In the genomic region with DNA sequence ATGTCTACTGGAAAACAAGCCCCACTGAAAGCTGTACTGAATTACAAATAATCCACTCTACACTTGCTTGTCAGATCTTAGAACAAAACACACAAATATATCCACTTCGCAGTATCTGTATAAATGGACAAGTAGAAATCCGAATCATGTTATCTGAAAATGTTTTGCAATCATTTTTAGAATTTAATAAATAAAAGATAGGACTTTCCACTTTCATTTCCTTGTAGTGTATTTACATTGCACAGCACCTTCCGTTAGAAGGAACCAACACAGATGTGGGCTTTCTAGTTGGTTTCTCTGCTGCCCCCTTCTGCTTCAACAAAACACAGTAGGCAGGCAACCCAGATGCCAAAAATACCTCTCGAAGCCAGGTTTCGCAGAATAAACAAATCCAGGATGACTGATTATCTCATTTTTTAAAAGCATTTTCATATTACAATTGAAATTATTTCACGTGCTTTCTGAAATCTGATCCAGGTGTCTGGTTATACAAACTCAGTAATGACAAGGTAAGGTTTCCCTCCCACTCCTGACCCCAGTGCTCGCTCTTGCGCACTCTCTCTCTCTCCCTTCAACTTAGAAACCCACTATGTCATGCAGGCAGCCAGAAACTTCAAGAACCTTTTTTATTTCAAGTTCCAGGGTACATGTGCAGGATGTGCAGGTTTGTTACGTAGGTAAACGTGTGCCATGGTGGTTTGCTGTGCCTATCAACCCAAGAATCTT, we compare ENCODE assay signal across 8 cellular contexts.
DNase-seq lines count a peak whose midpoint lies in the region; ATAC-seq lines count a peak whose summit lies in the region.

No MANE protein-coding gene starts in this region.

- peaks cover 5 to 23% (median 17%) of the 10 kb centered on the region in 3 donors for H3K36me3 Mint-ChIP-seq in CD8-positive, alpha-beta memory T cell
- H3K36me3 Mint-ChIP-seq in naive B cell: peaks cover 4 to 6% of the 10 kb centered on the region in 2 donors

- no peaks in the 10 kb centered on the region for H3K27me3 ChIP-seq in CD8-positive, alpha-beta memory T cell (ENCODE audit: insufficient read depth, low read length, poor library complexity, severe bottlenecking)
- no peaks in the 10 kb centered on the region for H3K27me3 ChIP-seq in endocrine pancreas (ENCODE audit: control insufficient read depth, insufficient read depth, low read length)

- ATAC-seq in GM19035 (IDR thresholded peaks at IDR 0.05; ENCODE audit: unreplicated experiment): peak; percentile 92
- ATAC-seq in HG03097 (IDR thresholded peaks at IDR 0.05; ENCODE audit: low FRiP score, unreplicated experiment): peak; percentile 88
- ATAC-seq in naive B cell (ENCODE audit: low read depth in 2 of 2): peak; percentile 91 to 94

- peak overlapping the region; percentile 30 to 94 (median 76) for H3K27ac Mint-ChIP-seq in CD8-positive, alpha-beta memory T cell
- peak overlapping the region; percentile 36 to 91 (median 71) for H3K27ac Mint-ChIP-seq in naive B cell

- H3K27ac ChIP-seq in CD8-positive, alpha-beta memory T cell (ENCODE audit: low read depth, low read length): no peak overlapping the region

- peaks cover 0 to 5% (median 0%) of the 10 kb centered on the region in 5 donors for H3K9me3 Mint-ChIP-seq in CD8-positive, alpha-beta memory T cell
- H3K9me3 Mint-ChIP-seq in naive B cell: peaks cover 0 to 4% (median 0%) of the 10 kb centered on the region in 7 donors

- DNase-seq in CD8-positive, alpha-beta memory T cell: peak in 4 of 5 donors; percentile 6 to 84 (median 54)
- DNase-seq in NCI-H2227 treated with DMSO at 0.1 percent for 48 hours (lab: John Stamatoyannopoulos, UW): peak; percentile 37
- peak; percentile 32 for DNase-seq in activated CD4-positive, CD25-positive, alpha-beta regulatory T cell treated with anti-CD3 and anti-CD28 coated beads, Interleukin-2, amount 50 U/mL, for 72 hours
- peak; percentile 51 for DNase-seq in naive B cell
- no peak for DNase-seq in T1000 (lab: John Stamatoyannopoulos, UW)

- no peaks in the 10 kb centered on the region for H3K36me3 ChIP-seq in CD8-positive, alpha-beta memory T cell (ENCODE audit: insufficient read depth, low read length)
- H3K36me3 ChIP-seq in endocrine pancreas (ENCODE audit: control insufficient read depth, insufficient read depth, low read length): no peaks in the 10 kb centered on the region

- H3K27me3 Mint-ChIP-seq in CD8-positive, alpha-beta memory T cell: no peaks in the 10 kb centered on the region
- H3K27me3 Mint-ChIP-seq in naive B cell: no peaks in the 10 kb centered on the region

- H3K4me3 Mint-ChIP-seq in CD8-positive, alpha-beta memory T cell: peak overlapping the region; percentile 35 to 73 (median 57)
- H3K4me3 Mint-ChIP-seq in naive B cell: peak overlapping the region; percentile 42 to 86 (median 72)

- POLR2A ChIA-PET in CD8-positive, alpha-beta memory T cell (lab: Charles Lee): interaction anchor here (0.7 kb wide), 1 partner anchor 11 kb away, joined by 3 read pairs; no protein-coding TSS in a partner anchor

- peaks cover 7% of the 10 kb centered on the region for H3K4me1 ChIP-seq in CD8-positive, alpha-beta memory T cell (ENCODE audit: insufficient read depth, low read length)
- H3K4me1 ChIP-seq in endocrine pancreas (ENCODE audit: control insufficient read depth, insufficient read depth, low read length): peaks cover 7% of the 10 kb centered on the region

- H3K4me1 Mint-ChIP-seq in CD8-positive, alpha-beta memory T cell: peaks cover 6 to 22% (median 16%) of the 10 kb centered on the region in 3 donors
- peaks cover 17 to 40% (median 25%) of the 10 kb centered on the region in 3 donors for H3K4me1 Mint-ChIP-seq in naive B cell

- CTCF ChIA-PET in CD8-positive, alpha-beta memory T cell (lab: Charles Lee): interaction anchor here (0.7 kb wide), 1 partner anchor 24 kb away, joined by 3 read pairs; no protein-coding TSS in a partner anchor

- H3K4me3 ChIP-seq in CD8-positive, alpha-beta memory T cell (ENCODE audit: low read length): no peak overlapping the region
- H3K4me3 ChIP-seq in endocrine pancreas (ENCODE audit: control insufficient read depth, insufficient read depth, low read length): peak overlapping the region; percentile 48

- H3K9me3 ChIP-seq in CD8-positive, alpha-beta memory T cell (ENCODE audit: low read length): no peaks in the 10 kb centered on the region
- no peaks in the 10 kb centered on the region for H3K9me3 ChIP-seq in endocrine pancreas (ENCODE audit: control insufficient read depth, low read length)

- H3K9ac ChIP-seq in endocrine pancreas (ENCODE audit: control insufficient read depth, insufficient read depth, low read length): no peak overlapping the region
